Comparison of ENCODE assay signal across 12 cellular contexts in genomic region chr9:121485618-121486531, GRCh38. TPM values are rescaled to one million over a fixed set of nuclear protein-coding genes. Genes with fewer than 3 reads are reported as not detected.
DNase-seq lines count a peak whose midpoint lies in the region; ATAC-seq and TF ChIP-seq lines count a peak whose summit lies in the region.
"Had no signal": no experiment of that assay in that cellular context is flagged by ENCODE, and none has a peak within 500 bp of the region (broad histone marks: within the 10 kb centered on the region; RNA-seq: fewer than 3 reads in every experiment).

No MANE protein-coding gene starts in this region.

- H3K27me3 Mint-ChIP-seq in neural progenitor cell (ENCODE audit: insufficient read depth, low read depth), result peaks cover 2% of the 10 kb centered on the region

- peaks cover 24% of the 10 kb centered on the region for H3K4me1 Mint-ChIP-seq in neural progenitor cell

- POLR2A ChIA-PET in A673 (lab: Charles Lee; ENCODE audit: low non-redundant PET), result no interaction called here

- H3K9ac ChIP-seq in neural progenitor cell, result no peak overlapping the region

- peak overlapping the region; percentile 80 to 92 (median 88) for H3K27ac ChIP-seq in esophagus squamous epithelium
- no peak overlapping the region for H3K27ac ChIP-seq in neural progenitor cell
- H3K27ac ChIP-seq in aorta (ENCODE audit: low read depth in 1 of 2, low read length in 2 of 2), result peak overlapping the region; percentile 57 to 89
- H3K27ac ChIP-seq in A673 (ENCODE audit: low read depth, low read length, poor library complexity, severe bottlenecking), result no peak overlapping the region
- H3K27ac ChIP-seq: SJSA1 had no signal

- H3K4me1 ChIP-seq in esophagus squamous epithelium, result peaks cover 35 to 65% (median 38%) of the 10 kb centered on the region in 3 donors
- peaks cover 12% of the 10 kb centered on the region for H3K4me1 ChIP-seq in neural progenitor cell
- H3K4me1 ChIP-seq in aorta (ENCODE audit: control insufficient read depth in 1 of 2, insufficient read depth in 2 of 2, low read length in 2 of 2), result peaks cover 4 to 5% of the 10 kb centered on the region in 2 donors
- no peaks in the 10 kb centered on the region for H3K4me1 ChIP-seq in A673 (ENCODE audit: insufficient read depth, low read length, poor library complexity, severe bottlenecking)
- H3K4me1 ChIP-seq: SJSA1 had no signal

- no peak for TF ChIP-seq POLR2A in esophagus squamous epithelium (IDR thresholded peaks at IDR 0.05)

- H3K27me3 ChIP-seq in esophagus squamous epithelium (no peaks in the 10 kb centered on the region), neural progenitor cell (no peaks in the 10 kb centered on the region), aorta (ENCODE audit: control insufficient read depth in 1 of 2, insufficient read depth in 2 of 2, low read length in 1 of 2) (no peaks in the 10 kb centered on the region), A673 (replicated peaks; ENCODE audit: insufficient read depth, low read depth, low read length, poor library complexity) (no peaks in the 10 kb centered on the region)
- H3K27me3 ChIP-seq: SJSA1 had no signal

- H3K36me3 Mint-ChIP-seq in neural progenitor cell, result no peaks in the 10 kb centered on the region

- intact Hi-C loops in esophagus squamous epithelium (cut with DNase I), result no loop called here
- intact Hi-C loops in aorta (cut with DNase I), result no loop called here
- intact Hi-C loops in A673 (cut with micrococcal nuclease; ENCODE audit: unreplicated experiment), result no loop called here

- ATAC-seq in aorta (ENCODE audit: low FRiP score) (peak; percentile 3), GM18519 (IDR thresholded peaks at IDR 0.05; ENCODE audit: low FRiP score, unreplicated experiment) (no peak)

- H3K36me3 ChIP-seq in esophagus squamous epithelium, result no peaks in the 10 kb centered on the region
- no peaks in the 10 kb centered on the region for H3K36me3 ChIP-seq in neural progenitor cell
- H3K36me3 ChIP-seq in aorta (ENCODE audit: control insufficient read depth in 1 of 2, insufficient read depth in 2 of 2, low read length in 1 of 2), result no peaks in the 10 kb centered on the region
- no peaks in the 10 kb centered on the region for H3K36me3 ChIP-seq in A673 (ENCODE audit: insufficient read depth, low read length, poor library complexity, severe bottlenecking)
- H3K36me3 ChIP-seq: SJSA1 had no signal

- no peaks in the 10 kb centered on the region for H3K79me2 ChIP-seq in neural progenitor cell (ENCODE audit: low read depth)

- H3K4me3 ChIP-seq in esophagus squamous epithelium, result no peak overlapping the region
- no peak overlapping the region for H3K4me3 ChIP-seq in neural progenitor cell
- no peak overlapping the region for H3K4me3 ChIP-seq in aorta (ENCODE audit: low read length in 2 of 2)
- H3K4me3 ChIP-seq in A673 (ENCODE audit: low read depth, low read length, poor library complexity, severe bottlenecking), result no peak overlapping the region
- H3K4me3 ChIP-seq: SJSA1 had no signal

- BruUV-seq in A673 (replicated peaks; lab: Mats Ljungman, UMichigan), result no TSS peak

- TF ChIP-seq CTCF in esophagus squamous epithelium (IDR thresholded peaks at IDR 0.05) (no peak), neural progenitor cell (IDR thresholded peaks at IDR 0.05) (no peak), A673 (conservative IDR thresholded peaks at IDR 0.05; ENCODE audit: low read depth, low read length) (no peak)

- DNase-seq in SIG-M5 treated with dmso at 0.1 percent for 504 hours (lab: John Stamatoyannopoulos, UW; ENCODE audit: unreplicated experiment) (peak; percentile 30), SIG-M5 (lab: John Stamatoyannopoulos, UW) (no peak), esophagus squamous epithelium (lab: John Stamatoyannopoulos, UW) (no peak), neural progenitor cell (ENCODE audit: low spot score) (no peak), aorta (no peak), A673 (ENCODE audit: low spot score) (no peak), NCI-H774 (lab: John Stamatoyannopoulos, UW) (no peak)
- DNase-seq: DND-41; stimulated activated CD4-positive, alpha-beta T cell treated with anti-CD3 and anti-CD28 coated beads, Interleukin-4, amount 100 ng/mL, for 4 hours had no signal

- no peak overlapping the region for H3K4me3 Mint-ChIP-seq in neural progenitor cell

- H3F3A ChIP-seq in neural progenitor cell (ENCODE audit: low read depth), result no peaks in the 10 kb centered on the region

- H3K4me2 ChIP-seq in neural progenitor cell, result no peak overlapping the region

- no peaks in the 10 kb centered on the region for H3K9me3 Mint-ChIP-seq in neural progenitor cell

- H3K27ac Mint-ChIP-seq in neural progenitor cell, result peak overlapping the region; percentile 47

- CTCF ChIA-PET in A673 (lab: Charles Lee), result no interaction called here

- H3K9me3 ChIP-seq in esophagus squamous epithelium, result no peaks in the 10 kb centered on the region
- no peaks in the 10 kb centered on the region for H3K9me3 ChIP-seq in neural progenitor cell (ENCODE audit: low read depth)
- H3K9me3 ChIP-seq in aorta (ENCODE audit: control insufficient read depth, low read length), result no peaks in the 10 kb centered on the region
- no peaks in the 10 kb centered on the region for H3K9me3 ChIP-seq in A673 (ENCODE audit: low read depth, low read length, poor library complexity, severe bottlenecking)
- H3K9me3 ChIP-seq: SJSA1 had no signal

- H4K20me1 ChIP-seq in neural progenitor cell (ENCODE audit: low read depth), result no peaks in the 10 kb centered on the region

- no peak overlapping the region for H2AFZ ChIP-seq in neural progenitor cell (replicated peaks)

- 83 to 88% methylated on average over 4 to 6 of the region's 9 CpGs for WGBS in esophagus squamous epithelium, 2 donors
- 83% methylated on average over 9 of the region's 9 CpGs for WGBS in aorta, 2 donors

RNA-seq across cellular contexts. Expression of gene GGTA1, which starts 13.8 kb away (rescaled TPM):
- total RNA-seq in esophagus squamous epithelium, result 10 to 100 TPM; 10.8 to 34.0 (median 27.2) TPM
- not detected in 2 replicates for total RNA-seq in neural progenitor cell (ENCODE audit: low replicate concordance)
- 10 to 100 TPM; 17.6 to 38.9 TPM for total RNA-seq in aorta
- polyA plus RNA-seq in aorta, result 100 to 1,000 TPM; 102 to 239 TPM
- not detected in 2 replicates for total RNA-seq in A673 (2021)
- total RNA-seq: A172, SJSA1 had no signal

Comparison
In these comparisons a context has a peak if more than half of its experiments do, and no peak if none do; other contexts are left out.
1. H3K27ac ChIP-seq: peak in esophagus squamous epithelium (4 of 4) and aorta (2 of 2); none in neural progenitor cell (single experiment) and A673 (single experiment).
2. RNA of gene GGTA1, which starts 13.8 kb away (total RNA-seq): 17.6 to 38.9 TPM in aorta and 10.8 to 34.0 TPM in esophagus squamous epithelium; not detected in neural progenitor cell and not detected in A673; every median in the first group is over 10 times any median in the second.